In genomic region chr7:32942783-32943653, GRCh38 we compare ENCODE assay signal across 8 cellular contexts. TPM values are rescaled to one million over a fixed set of nuclear protein-coding genes. Genes with fewer than 3 reads are reported as not detected.
DNase-seq lines count a peak whose midpoint lies in the region; ATAC-seq, FAIRE-seq and TF ChIP-seq lines count a peak whose summit lies in the region.

No MANE protein-coding gene starts in this region.

- H3K27me3 ChIP-seq in ACC112 (ENCODE audit: insufficient read depth, low read length): no peaks in the 10 kb centered on the region
- H3K27me3 ChIP-seq in keratinocyte (ENCODE audit: control insufficient read depth, extremely low read depth, insufficient read depth, low read length): no peaks in the 10 kb centered on the region

- H3K27ac ChIP-seq in ACC112 (ENCODE audit: low read depth, low read length) (peak overlapping the region; percentile 62), keratinocyte (ENCODE audit: control insufficient read depth, insufficient read depth, low read length) (peak overlapping the region; percentile 76)

- H3K79me2 ChIP-seq in ACC112 (ENCODE audit: control insufficient read depth, insufficient read depth, low read length, unreplicated experiment): peaks cover 34% of the 10 kb centered on the region
- H3K79me2 ChIP-seq in keratinocyte (ENCODE audit: control insufficient read depth, insufficient read depth, low read length): peaks cover 29% of the 10 kb centered on the region

- peaks cover 6% of the 10 kb centered on the region for H3K9me3 Mint-ChIP-seq in activated B cell treated with CpG ODN at 0.5 μM for 24 hours
- H3K9me3 Mint-ChIP-seq in central memory CD8-positive, alpha-beta T cell: peaks cover 2% of the 10 kb centered on the region

- H2AFZ ChIP-seq in ACC112 (ENCODE audit: low read length, unreplicated experiment) (peak overlapping the region; percentile 28), keratinocyte (ENCODE audit: control insufficient read depth, low read length) (peak overlapping the region; percentile 95)

- H3K27me3 Mint-ChIP-seq in activated B cell treated with CpG ODN at 0.5 μM for 24 hours: no peaks in the 10 kb centered on the region
- H3K27me3 Mint-ChIP-seq in central memory CD8-positive, alpha-beta T cell: peaks cover 6% of the 10 kb centered on the region

- H3K36me3 ChIP-seq in ACC112 (ENCODE audit: insufficient read depth, low read length) (0 out of 2 replicates have a peak, but pooled peaks cover 4% of the 10 kb centered on the region), keratinocyte (ENCODE audit: control insufficient read depth in 2 of 2, extremely low read depth in 1 of 2, insufficient read depth in 2 of 2, low read length in 2 of 2) (peaks cover 0 to 1% of the 10 kb centered on the region in 2 experiments)

- no peaks in the 10 kb centered on the region for H3K9me1 ChIP-seq in keratinocyte (ENCODE audit: control insufficient read depth, extremely low read depth, insufficient read depth, low read length)

- ATAC-seq in GM18508 (IDR thresholded peaks at IDR 0.05; ENCODE audit: insufficient read depth, unreplicated experiment) (peak; percentile 39), HG03025 (IDR thresholded peaks at IDR 0.05; ENCODE audit: low FRiP score, unreplicated experiment) (peak; percentile 87), activated B cell treated with CpG ODN at 0.5 μM for 24 hours (ENCODE audit: low read depth) (peak; percentile 81)
- peak; percentile 84 for ATAC-seq in central memory CD8-positive, alpha-beta T cell (replicated peaks; ENCODE audit: extremely low read depth, poor library complexity, severe bottlenecking)

- peak overlapping the region; percentile 83 for H3K9ac ChIP-seq in keratinocyte (ENCODE audit: control insufficient read depth, extremely low read depth, insufficient read depth, low read length)

- POLR2A ChIA-PET in activated B cell treated with CpG ODN at 0.5 μM for 24 hours (lab: Charles Lee): interaction anchor here (0.9 to 3.3 kb wide), 6 partner anchors 14 to 166 kb away, joined by 3 to 35 read pairs (median 9); partner anchors contain the start of gene KBTBD2

- peak overlapping the region; percentile 92 for H3K4me3 Mint-ChIP-seq in activated B cell treated with CpG ODN at 0.5 μM for 24 hours
- peak overlapping the region; percentile 80 for H3K4me3 Mint-ChIP-seq in central memory CD8-positive, alpha-beta T cell

- dilution Hi-C loops in keratinocyte (cut with MboI; ENCODE audit: extremely low pct_ligation_motif_present, low sequenced_read_pairs): no loop called here

- H3K27ac Mint-ChIP-seq in activated B cell treated with CpG ODN at 0.5 μM for 24 hours: no peak overlapping the region
- no peak overlapping the region for H3K27ac Mint-ChIP-seq in central memory CD8-positive, alpha-beta T cell (ENCODE audit: low read depth)

- H3K4me1 Mint-ChIP-seq in activated B cell treated with CpG ODN at 0.5 μM for 24 hours: peaks cover 23% of the 10 kb centered on the region
- peaks cover 16% of the 10 kb centered on the region for H3K4me1 Mint-ChIP-seq in central memory CD8-positive, alpha-beta T cell

- no peaks in the 10 kb centered on the region for H4K20me1 ChIP-seq in keratinocyte (ENCODE audit: control insufficient read depth, extremely low read depth, insufficient read depth, low read length)

- CTCF ChIA-PET in activated B cell treated with CpG ODN at 0.5 μM for 24 hours (lab: Charles Lee): interaction anchor here (0.7 to 5.3 kb wide), 19 partner anchors 12 to 250 kb away, joined by 3 to 74 read pairs (median 4); partner anchors contain the start of gene RP9

- FAIRE-seq in keratinocyte (lab: Jason Lieb, UNC): no peak

- no peaks in the 10 kb centered on the region for H3K36me3 Mint-ChIP-seq in activated B cell treated with CpG ODN at 0.5 μM for 24 hours (ENCODE audit: low read depth)
- H3K36me3 Mint-ChIP-seq in central memory CD8-positive, alpha-beta T cell (ENCODE audit: insufficient read depth): no peaks in the 10 kb centered on the region

- DNase-seq in NCI-H2171 (lab: John Stamatoyannopoulos, UW) (peak; percentile 70), activated B cell treated with CpG ODN at 0.5 μM for 24 hours (peak; percentile 72), keratinocyte (ENCODE audit: low read depth, low spot score) (no peak)
- peak; percentile 35 to 37 for DNase-seq in central memory CD8-positive, alpha-beta T cell (ENCODE audit: low spot score in 2 of 2)
- peak; percentile 66 for DNase-seq in stimulated activated CD4-positive, alpha-beta T cell treated with anti-CD3 and anti-CD28 coated beads, Interleukin-12 subunit alpha, Interleukin-12 subunit beta, amount 100 ng/mL, for 4 hours

- H3K4me3 ChIP-seq in ACC112 (ENCODE audit: low read depth, low read length) (peak overlapping the region; percentile 99), keratinocyte (ENCODE audit: control insufficient read depth in 2 of 3, extremely low read depth in 1 of 3, insufficient read depth in 2 of 3, low read depth in 1 of 3, low read length in 3 of 3) (peak overlapping the region; percentile 77 to 94 (median 88))

- peak overlapping the region; percentile 98 for H3K4me2 ChIP-seq in keratinocyte (ENCODE audit: control insufficient read depth, extremely low read depth, insufficient read depth, low read depth, low read length)

- intact Hi-C loops in activated B cell treated with CpG ODN at 0.5 μM for 24 hours (cut with micrococcal nuclease): loop anchor here (1.0 to 5.0 kb wide), 9 partner anchors 36 to 250 kb away; partner anchors contain the start of gene RP9

- TF ChIP-seq CTCF in activated B cell treated with CpG ODN at 0.5 μM for 24 hours (IDR thresholded peaks at IDR 0.05): no peak
- peak in 2 of 3 experiments; percentile 54 to 67 for TF ChIP-seq CTCF in keratinocyte (optimal IDR thresholded peaks at IDR 0.05 in 1 of 3, IDR thresholded peaks at IDR 0.05 in 1 of 3, conservative IDR thresholded peaks at IDR 0.05 in 1 of 3; ENCODE audit: extremely low read depth in 1 of 3, insufficient read depth in 2 of 3, low read length in 3 of 3)

- peaks cover 11% of the 10 kb centered on the region for H3K4me1 ChIP-seq in ACC112 (ENCODE audit: control insufficient read depth, insufficient read depth, low read length, unreplicated experiment)
- no peaks in the 10 kb centered on the region for H3K4me1 ChIP-seq in keratinocyte (ENCODE audit: control insufficient read depth, extremely low read depth, insufficient read depth, low read length)

- H3K9me3 ChIP-seq in keratinocyte (ENCODE audit: control insufficient read depth, low read depth, low read length): peaks cover 3% of the 10 kb centered on the region

RNA-seq across cellular contexts. Expression of gene FKBP9, which starts 14.2 kb away (rescaled TPM):
- total RNA-seq in activated B cell treated with CpG ODN at 0.5 μM for 24 hours: 0.51 and 0.69 TPM in 2 replicates
- 72.6 to 173 TPM (median 92.2 TPM) in 3 replicates for polyA plus RNA-seq in keratinocyte
- polyA plus RNA-seq in keratinocyte (2011; ENCODE audit: low read depth): 91.6 TPM
- 74.2 and 99.6 TPM in 2 replicates for polyA plus RNA-seq in keratinocyte (2011; cell fraction: cytosol; rRNA removed)
- polyA plus RNA-seq in keratinocyte (2011; cell fraction: nucleus; rRNA removed): 210 and 211 TPM in 2 replicates
- 138 and 144 TPM in 2 replicates for polyA plus RNA-seq in keratinocyte (2012; ENCODE audit: low replicate concordance)
- polyA minus RNA-seq in keratinocyte: 88.1 to 215 TPM (median 145 TPM) in 3 replicates
- 229 TPM for polyA minus RNA-seq in keratinocyte (2011; cell fraction: cytosol; rRNA and poly(A)+ RNA removed)
- polyA minus RNA-seq in keratinocyte (2011; cell fraction: nucleus; rRNA and poly(A)+ RNA removed): 179 and 344 TPM in 2 replicates

RNA-seq across cellular contexts. Expression of gene KBTBD2, which starts 51.5 kb away (rescaled TPM):
- 35.2 and 39.7 TPM in 2 replicates for total RNA-seq in activated B cell treated with CpG ODN at 0.5 μM for 24 hours
- 17.8 to 28.2 TPM (median 21.4 TPM) in 3 replicates for polyA plus RNA-seq in keratinocyte
- 22.6 TPM for polyA plus RNA-seq in keratinocyte (2011; ENCODE audit: low read depth)
- polyA plus RNA-seq in keratinocyte (2011; cell fraction: cytosol; rRNA removed): 10.5 and 23.9 TPM in 2 replicates
- 23.4 and 30.3 TPM in 2 replicates for polyA plus RNA-seq in keratinocyte (2011; cell fraction: nucleus; rRNA removed)
- 17.9 and 18.9 TPM in 2 replicates for polyA plus RNA-seq in keratinocyte (2012; ENCODE audit: low replicate concordance)
- 6.3 to 47.3 TPM (median 36.4 TPM) in 3 replicates for polyA minus RNA-seq in keratinocyte
- polyA minus RNA-seq in keratinocyte (2011; cell fraction: cytosol; rRNA and poly(A)+ RNA removed): 14.4 TPM
- polyA minus RNA-seq in keratinocyte (2011; cell fraction: nucleus; rRNA and poly(A)+ RNA removed): 21.9 and 34.9 TPM in 2 replicates
